ENCODE assay signal across 28 cellular contexts in the genomic region with DNA sequence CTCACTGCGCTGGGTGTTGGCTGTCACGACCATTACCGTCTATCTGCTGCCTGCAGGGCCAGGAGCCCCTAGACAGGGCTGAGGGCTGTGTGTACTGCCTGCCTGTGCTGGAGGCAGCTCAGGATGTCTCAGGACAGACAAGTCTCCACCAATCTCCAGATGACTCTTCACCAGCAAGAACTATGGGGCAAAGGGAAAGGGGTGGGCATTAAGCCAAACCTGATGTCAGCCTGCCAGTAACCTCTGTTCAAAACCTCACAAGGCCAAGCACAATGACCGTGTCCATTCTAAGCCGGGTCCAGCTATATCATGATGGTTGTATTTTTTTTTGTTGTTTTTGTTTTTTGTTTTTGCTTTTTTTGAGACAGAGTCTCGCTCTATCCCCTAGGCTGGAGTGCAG. TPM values are rescaled to one million over a fixed set of nuclear protein-coding genes. Genes with fewer than 3 reads are reported as not detected.
DNase-seq lines count a peak whose midpoint lies in the region; ATAC-seq, FAIRE-seq and TF ChIP-seq lines count a peak whose summit lies in the region.
"Had no signal": no experiment of that assay in that cellular context is flagged by ENCODE, and none has a peak within 500 bp of the region (broad histone marks: within the 10 kb centered on the region; RNA-seq: fewer than 3 reads in every experiment).

No MANE protein-coding gene starts in this region.

- no peak for ATAC-seq in omental fat pad (ENCODE audit: low FRiP score)
- ATAC-seq in upper lobe of left lung (ENCODE audit: low FRiP score in 2 of 2) = no peak
- ATAC-seq: gastrocnemius medialis; lower lobe of right lung; right cardiac atrium; stimulated activated naive B cell treated with anti-CD40 and anti-IgM and Interleukin-4, amounts not matched to agents 10 μg/mL and 1 μg/mL and 100 μg/mL, for 72 hours had no signal

- no peak for TF ChIP-seq EP300 in upper lobe of left lung (IDR thresholded peaks at IDR 0.05)

- TF ChIP-seq CTCF in HFFc6 (IDR thresholded peaks at IDR 0.05) (no peak), bronchial epithelial cell (IDR thresholded peaks at IDR 0.05; ENCODE audit: insufficient read depth, low read length, severe bottlenecking) (no peak), omental fat pad (IDR thresholded peaks at IDR 0.05) (no peak), upper lobe of left lung (IDR thresholded peaks at IDR 0.05) (no peak), GM20000 (IDR thresholded peaks at IDR 0.05; ENCODE audit: extremely low read depth, missing control alignments) (no peak)

- H3K4me1 Mint-ChIP-seq in HFFc6 (ENCODE audit: low read depth) = peaks cover 54% of the 10 kb centered on the region

- no peak for DNase-seq in HFFc6
- peak; percentile 58 for DNase-seq in bronchial epithelial cell (ENCODE audit: low read depth)
- peak; percentile 20 for DNase-seq in fibroblast of the conjunctiva (ENCODE audit: low read depth)
- DNase-seq in substantia nigra (lab: John Stamatoyannopoulos, UW) = peak in 1 of 49 donors; percentile 48
- no peak for DNase-seq in omental fat pad (ENCODE audit: low spot score)
- DNase-seq in upper lobe of left lung = no peak
- DNase-seq in GM20000 (ENCODE audit: low spot score) = no peak
- DNase-seq: activated naive CD4-positive, alpha-beta T cell; activated T-cell treated with anti-CD3 and anti-CD28 coated beads, Interleukin-2, amount 50 U/mL, for 48 hours; aorta; CD4-positive, alpha-beta memory T cell; DMS153; gastrocnemius medialis; GF-D8; kidney; lower lobe of right lung; NCI-H1092; NCI-H2029 treated with DMSO at 0.1 percent for 48 hours; NCI-H446 treated with DMSO at 0.1 percent for 48 hours; right cardiac atrium; Right ventricle myocardium superior; stimulated activated CD4-positive, alpha-beta T cell treated with anti-CD3 and anti-CD28 coated beads, Interleukin-12 subunit alpha, Interleukin-12 subunit beta, amount 100 ng/mL, for 4 hours; stimulated activated CD4-positive, alpha-beta T cell treated with anti-CD3 and anti-CD28 coated beads, Interleukin-4, amount 100 ng/mL, for 24 hours; stimulated activated naive B cell treated with anti-CD40 and anti-IgM and Interleukin-4, amounts not matched to agents 10 μg/mL and 1 μg/mL and 100 μg/mL, for 72 hours; thyroid gland had no signal

- 82 to 89% methylated on average over 6 of the region's 6 CpGs for WGBS in upper lobe of left lung, 2 donors

- peak overlapping the region; percentile 48; the same call in 1 of the 2 replicates for H3K27ac Mint-ChIP-seq in HFFc6
- H3K27ac Mint-ChIP-seq: nephron; stimulated activated naive B cell treated with anti-CD40 and anti-IgM and Interleukin-4, amounts not matched to agents 10 μg/mL and 1 μg/mL and 100 μg/mL, for 72 hours had no signal

- peaks cover 2% of the 10 kb centered on the region for H3K27me3 Mint-ChIP-seq in HFFc6 (ENCODE audit: insufficient read depth)
- H3K27me3 Mint-ChIP-seq: CD4-positive, alpha-beta memory T cell; stimulated activated naive B cell treated with anti-CD40 and anti-IgM and Interleukin-4, amounts not matched to agents 10 μg/mL and 1 μg/mL and 100 μg/mL, for 72 hours had no signal

- H3K36me3 ChIP-seq in bronchial epithelial cell (ENCODE audit: control insufficient read depth, insufficient read depth, low read length) (peaks cover 10% of the 10 kb centered on the region), upper lobe of left lung (peaks cover 7 to 69% (median 47%) of the 10 kb centered on the region in 4 donors)

- H3K27me3 ChIP-seq in bronchial epithelial cell (ENCODE audit: control insufficient read depth, insufficient read depth, low read length) (no peaks in the 10 kb centered on the region), upper lobe of left lung (no peaks in the 10 kb centered on the region)
- H3K27me3 ChIP-seq: gastrocnemius medialis, thyroid gland had no signal

- no peak overlapping the region for H3K4me3 ChIP-seq in bronchial epithelial cell (ENCODE audit: low read depth, low read length)
- H3K4me3 ChIP-seq in upper lobe of left lung = no peak overlapping the region
- H3K4me3 ChIP-seq: gastrocnemius medialis, lower lobe of right lung, thyroid gland had no signal

- no peaks in the 10 kb centered on the region for H3K9me3 Mint-ChIP-seq in HFFc6
- H3K9me3 Mint-ChIP-seq: CD4-positive, alpha-beta memory T cell; nephron; stimulated activated naive B cell treated with anti-CD40 and anti-IgM and Interleukin-4, amounts not matched to agents 10 μg/mL and 1 μg/mL and 100 μg/mL, for 72 hours had no signal

- TF ChIP-seq POLR2A in upper lobe of left lung (IDR thresholded peaks at IDR 0.05) = no peak

- FAIRE-seq in bronchial epithelial cell (lab: Jason Lieb, UNC) = no peak
- FAIRE-seq: GM18507, kidney had no signal

- peaks cover 40 to 52% (median 40%) of the 10 kb centered on the region in 4 donors for H3K4me1 ChIP-seq in upper lobe of left lung
- H3K4me1 ChIP-seq: parathyroid adenoma had no signal

- peak overlapping the region; percentile 44 for H3K27ac ChIP-seq in substantia nigra (ENCODE audit: low read depth, low read length, poor library complexity, severe bottlenecking)
- H3K27ac ChIP-seq in upper lobe of left lung = peak overlapping the region in 2 of 4 donors; percentile 55 to 61
- H3K27ac ChIP-seq: lower lobe of right lung, parathyroid adenoma, thyroid gland had no signal

- H3K4me3 Mint-ChIP-seq in HFFc6 = no peak overlapping the region
- H3K4me3 Mint-ChIP-seq: CD4-positive, alpha-beta memory T cell; nephron; stimulated activated naive B cell treated with anti-CD40 and anti-IgM and Interleukin-4, amounts not matched to agents 10 μg/mL and 1 μg/mL and 100 μg/mL, for 72 hours had no signal

- H3K36me3 Mint-ChIP-seq in HFFc6 (ENCODE audit: low read depth) = peaks cover 67% of the 10 kb centered on the region

- H3K9me3 ChIP-seq in upper lobe of left lung = no peaks in the 10 kb centered on the region
- H3K9me3 ChIP-seq: gastrocnemius medialis, lower lobe of right lung, thyroid gland had no signal

RNA-seq across cellular contexts. Expression of gene MAFF, which starts 31.6 kb away (rescaled TPM):
- 10 to 100 TPM; 17.2 to 24.1 (median 22.8) TPM for total RNA-seq in HFFc6 (2021; fragmentation: NEBNext Ultra II Directional; extraction: Animal tissue kit (Norgen Biotek cat#: 25700))
- total RNA-seq in bronchial epithelial cell = 15.5 and 25.0 TPM in 2 replicates
- total RNA-seq in omental fat pad = 100 to 1,000 TPM in 3 of 4 donors, 10 to 100 TPM in 1; 73.9 to 334 (median 202) TPM
- 10 to 100 TPM; 25.1 to 75.7 (median 44.5) TPM for total RNA-seq in upper lobe of left lung

RNA-seq across cellular contexts. Expression of gene TMEM184B, which starts 39.4 kb away (rescaled TPM):
- 100 to 1,000 TPM; 104 to 125 (median 111) TPM for total RNA-seq in HFFc6 (2021; fragmentation: NEBNext Ultra II Directional; extraction: Animal tissue kit (Norgen Biotek cat#: 25700))
- 7.1 and 13.3 TPM in 2 replicates for total RNA-seq in bronchial epithelial cell
- 10 to 100 TPM; 41.2 to 86.4 (median 48.6) TPM for total RNA-seq in omental fat pad
- 100 to 1,000 TPM in 1 of 6 donors, 10 to 100 TPM in 5; 47.5 to 141 (median 72.1) TPM for total RNA-seq in upper lobe of left lung

RNA-seq across cellular contexts. Expression of gene PLA2G6, which starts 51.8 kb away (rescaled TPM):
- 1 to 10 TPM; 4.1 to 6.6 (median 5.3) TPM for total RNA-seq in HFFc6 (2021; fragmentation: NEBNext Ultra II Directional; extraction: Animal tissue kit (Norgen Biotek cat#: 25700))
- 7.9 and 9.6 TPM in 2 replicates for total RNA-seq in bronchial epithelial cell
- total RNA-seq in omental fat pad = 10 to 100 TPM; 30.8 to 58.5 (median 45.1) TPM
- 100 to 1,000 TPM in 1 of 6 donors, 10 to 100 TPM in 5; 21.1 to 295 (median 47.5) TPM for total RNA-seq in upper lobe of left lung

Comparison
In these comparisons a context has a peak if more than half of its experiments do, and no peak if none do; other contexts are left out.
1. DNase-seq: peak in bronchial epithelial cell (single experiment) and fibroblast of the conjunctiva (single experiment); none in HFFc6 (single experiment), omental fat pad (single experiment), upper lobe of left lung (0 of 2) and GM20000 (single experiment).